12 cellular contexts compared by ENCODE assay signal in the genomic region with DNA sequence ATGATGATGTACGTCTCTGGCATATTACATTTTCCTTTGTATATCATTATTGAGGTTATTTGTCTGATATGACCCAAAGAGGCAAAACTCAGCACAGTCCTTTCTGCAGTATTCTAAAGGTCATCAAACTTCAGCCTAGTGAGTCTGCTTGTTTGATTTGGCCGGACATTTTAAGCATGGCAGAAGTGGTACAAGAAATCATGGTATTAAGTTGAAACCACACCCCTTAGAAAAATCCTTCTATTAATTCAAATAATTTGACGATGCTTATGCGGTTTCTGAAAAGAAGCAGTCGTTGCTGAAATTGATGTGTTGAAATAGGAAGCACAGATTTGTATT. TPM values are rescaled to one million over a fixed set of nuclear protein-coding genes. Genes with fewer than 3 reads are reported as not detected.
DNase-seq lines count a peak whose midpoint lies in the region; ATAC-seq and TF ChIP-seq lines count a peak whose summit lies in the region.
"Had no signal": no experiment of that assay in that cellular context is flagged by ENCODE, and none has a peak within 500 bp of the region (broad histone marks: within the 10 kb centered on the region; RNA-seq: fewer than 3 reads in every experiment).

No MANE protein-coding gene starts in this region.

- peaks cover 61% of the 10 kb centered on the region for H3K79me2 ChIP-seq in neural progenitor cell (ENCODE audit: low read depth)

- H3K9me3 Mint-ChIP-seq in endothelial cell (ENCODE audit: unreplicated experiment) (no peaks in the 10 kb centered on the region), neural progenitor cell (no peaks in the 10 kb centered on the region)

- H3K36me3 ChIP-seq in heart right ventricle (peaks cover 0 to 79% (median 40%) of the 10 kb centered on the region in 9 donors), neural progenitor cell (no peaks in the 10 kb centered on the region), urinary bladder (ENCODE audit: insufficient read depth) (peaks cover 12% of the 10 kb centered on the region)

- H3K27ac Mint-ChIP-seq in endothelial cell (ENCODE audit: unreplicated experiment) (peak overlapping the region; percentile 22), neural progenitor cell (no peak overlapping the region)

- H4K20me1 ChIP-seq in neural progenitor cell (ENCODE audit: low read depth), result peaks cover 30% of the 10 kb centered on the region

- DNase-seq in heart right ventricle (no peak), Right ventricle myocardium inferior (ENCODE audit: missing footprints) (no peak), endothelial cell (ENCODE audit: low spot score) (no peak), neural progenitor cell (ENCODE audit: low spot score) (no peak), NCI-H82 treated with DMSO at 0.1 percent for 48 hours (lab: John Stamatoyannopoulos, UW; ENCODE audit: unreplicated experiment) (no peak), Kasumi-1 (lab: John Stamatoyannopoulos, UW) (no peak)
- DNase-seq: activated T-cell treated with anti-CD3 and anti-CD28 coated beads for 4 hours; anterior cingulate cortex; stimulated activated CD4-positive, alpha-beta T cell treated with anti-CD3 and anti-CD28 coated beads, Interleukin-1b, Interleukin-23, amount 100 ng/mL, for 48 hours; stimulated activated naive CD4-positive, alpha-beta T cell treated with Interleukin-2 at 50 U/mL for 16 hours had no signal

- peaks cover 6% of the 10 kb centered on the region for H3K27me3 Mint-ChIP-seq in endothelial cell (ENCODE audit: unreplicated experiment)
- peaks cover 3% of the 10 kb centered on the region for H3K27me3 Mint-ChIP-seq in neural progenitor cell (ENCODE audit: insufficient read depth, low read depth)

- H3K4me1 Mint-ChIP-seq in endothelial cell (ENCODE audit: unreplicated experiment) (peaks cover 44% of the 10 kb centered on the region), neural progenitor cell (peaks cover 22% of the 10 kb centered on the region)

- H3K4me2 ChIP-seq in neural progenitor cell, result peak overlapping the region; percentile 18

- H2AFZ ChIP-seq in neural progenitor cell (replicated peaks), result no peak overlapping the region

- H3K27ac ChIP-seq in heart right ventricle (peak overlapping the region in 6 of 10 donors; percentile 54 to 99 (median 98)), neural progenitor cell (no peak overlapping the region), urinary bladder (ENCODE audit: low read depth) (no peak overlapping the region)

- no peak for ATAC-seq in heart right ventricle
- no peak for ATAC-seq in Right ventricle myocardium inferior
- ATAC-seq in GM18868 (IDR thresholded peaks at IDR 0.05; ENCODE audit: unreplicated experiment), result no peak

- H3K4me1 ChIP-seq in heart right ventricle (peaks cover 0 to 78% (median 51%) of the 10 kb centered on the region in 9 donors), neural progenitor cell (peaks cover 40% of the 10 kb centered on the region), urinary bladder (ENCODE audit: insufficient read depth) (no peaks in the 10 kb centered on the region)

- H3K9me3 ChIP-seq in heart right ventricle (no peaks in the 10 kb centered on the region), neural progenitor cell (ENCODE audit: low read depth) (no peaks in the 10 kb centered on the region)

- H3K27me3 ChIP-seq in heart right ventricle (no peaks in the 10 kb centered on the region), neural progenitor cell (no peaks in the 10 kb centered on the region)

- intact Hi-C loops in heart right ventricle (cut with DNase I), result no loop called here
- intact Hi-C loops in Right ventricle myocardium inferior (cut with DNase I), result no loop called here

- H3K4me3 Mint-ChIP-seq in endothelial cell (ENCODE audit: unreplicated experiment) (peak overlapping the region; percentile 12), neural progenitor cell (no peak overlapping the region)

- 59% methylated on average over 5 of the region's 5 CpGs for WGBS in heart right ventricle, 2 donors
- 46% methylated on average over 5 of the region's 5 CpGs for WGBS in urinary bladder

- H3K9ac ChIP-seq in neural progenitor cell, result no peak overlapping the region

- peaks cover 56% of the 10 kb centered on the region for H3K36me3 Mint-ChIP-seq in endothelial cell (ENCODE audit: low read depth, unreplicated experiment)
- peaks cover 33% of the 10 kb centered on the region for H3K36me3 Mint-ChIP-seq in neural progenitor cell

- H3F3A ChIP-seq in neural progenitor cell (ENCODE audit: low read depth), result peaks cover 19% of the 10 kb centered on the region

- H3K4me3 ChIP-seq in heart right ventricle, result peak overlapping the region in 7 of 10 donors; percentile 11 to 99 (median 92)
- H3K4me3 ChIP-seq in neural progenitor cell, result no peak overlapping the region
- H3K4me3 ChIP-seq in urinary bladder (ENCODE audit: low read depth, low read length), result peak overlapping the region; percentile 3

- no peak for TF ChIP-seq CTCF in heart right ventricle (IDR thresholded peaks at IDR 0.05)
- TF ChIP-seq CTCF in endothelial cell (IDR thresholded peaks at IDR 0.05; ENCODE audit: unreplicated experiment), result no peak
- no peak for TF ChIP-seq CTCF in neural progenitor cell (IDR thresholded peaks at IDR 0.05)

RNA-seq across cellular contexts. Expression of gene ETS2, which starts 5.1 kb away (rescaled TPM):
- 10 to 100 TPM; 27.5 to 81.5 (median 46.5) TPM for total RNA-seq in heart right ventricle
- polyA plus RNA-seq in heart right ventricle, result 10 to 100 TPM; 26.2 to 33.9 TPM
- total RNA-seq in Right ventricle myocardium inferior, result 51.5 TPM
- 74.2 TPM for total RNA-seq in endothelial cell (ENCODE audit: unreplicated experiment)
- total RNA-seq in neural progenitor cell (ENCODE audit: low replicate concordance), result 18.8 and 22.4 TPM in 2 replicates
- total RNA-seq in urinary bladder, result 91.7 TPM
- polyA plus RNA-seq in urinary bladder, result 113 TPM

Comparison
In these comparisons a context has a peak if more than half of its experiments do, and no peak if none do; other contexts are left out.
1. H3K27ac ChIP-seq: peak in heart right ventricle (6 of 10); none in neural progenitor cell (single experiment) and urinary bladder (single experiment).